Comparison of ENCODE assay signal across 12 cellular contexts in genomic region chr4:101693842-101694398, GRCh38.
DNase-seq lines count a peak whose midpoint lies in the region; ATAC-seq and TF ChIP-seq lines count a peak whose summit lies in the region.
"Had no signal": no experiment of that assay in that cellular context is flagged by ENCODE, and none has a peak within 500 bp of the region (broad histone marks: within the 10 kb centered on the region; RNA-seq: fewer than 3 reads in every experiment).

No MANE protein-coding gene starts in this region.

- H3K4me1 Mint-ChIP-seq in activated CD4-positive, alpha-beta memory T cell treated with anti-CD3 and anti-CD28 coated beads for 36 hours (ENCODE audit: low read depth), result no peaks in the 10 kb centered on the region
- H3K4me1 Mint-ChIP-seq: central memory CD8-positive, alpha-beta T cell had no signal

- H3K9me3 Mint-ChIP-seq in activated CD4-positive, alpha-beta memory T cell treated with anti-CD3 and anti-CD28 coated beads for 36 hours, result no peaks in the 10 kb centered on the region
- H3K9me3 Mint-ChIP-seq: central memory CD8-positive, alpha-beta T cell had no signal

- CTCF ChIA-PET in PC-3 (lab: Charles Lee), result no interaction called here
- CTCF ChIA-PET in activated CD4-positive, alpha-beta memory T cell treated with anti-CD3 and anti-CD28 coated beads for 36 hours (lab: Charles Lee), result no interaction called here

- H3K79me2 ChIP-seq in DOHH2 (ENCODE audit: control insufficient read depth, low read length), result no peaks in the 10 kb centered on the region
- no peaks in the 10 kb centered on the region for H3K79me2 ChIP-seq in PC-3 (ENCODE audit: low read length)

- TF ChIP-seq CTCF in DOHH2 (IDR thresholded peaks at IDR 0.05; ENCODE audit: low read depth, low read length, poor library complexity, severe bottlenecking), result no peak
- no peak for TF ChIP-seq CTCF in PC-3 (conservative IDR thresholded peaks at IDR 0.05; ENCODE audit: low read depth, low read length)
- TF ChIP-seq CTCF in testis (IDR thresholded peaks at IDR 0.05), result no peak

- no peak overlapping the region for H3K27ac Mint-ChIP-seq in activated CD4-positive, alpha-beta memory T cell treated with anti-CD3 and anti-CD28 coated beads for 36 hours

- peak overlapping the region; percentile 35; the same call in 1 of the 2 replicates for H3K9ac ChIP-seq in PC-3 (ENCODE audit: low read length)

- H2AFZ ChIP-seq in PC-3 (ENCODE audit: low read length), result no peak overlapping the region

- H3K36me3 ChIP-seq in DOHH2 (ENCODE audit: control insufficient read depth, low read length), result no peaks in the 10 kb centered on the region
- no peaks in the 10 kb centered on the region for H3K36me3 ChIP-seq in PC-3 (ENCODE audit: low read depth, low read length)
- H3K36me3 ChIP-seq in testis (ENCODE audit: low read depth, missing control alignments), result no peaks in the 10 kb centered on the region
- H3K36me3 ChIP-seq: uterus had no signal

- BruUV-seq in PC-3 (replicated peaks; lab: Mats Ljungman, UMichigan), result no TSS peak

- no peaks in the 10 kb centered on the region for H4K20me1 ChIP-seq in DOHH2 (ENCODE audit: control insufficient read depth, insufficient read depth, low read depth, low read length)
- H4K20me1 ChIP-seq in PC-3 (ENCODE audit: low read length), result no peaks in the 10 kb centered on the region

- H3K9me2 ChIP-seq in DOHH2 (replicated peaks; ENCODE audit: control insufficient read depth, low read length), result no peaks in the 10 kb centered on the region
- H3K9me2 ChIP-seq in PC-3 (replicated peaks; ENCODE audit: low read length), result 0 out of 2 replicates have a peak, but pooled peaks cover 3% of the 10 kb centered on the region

- H3K27me3 ChIP-seq in DOHH2 (ENCODE audit: control insufficient read depth, low read length) (no peaks in the 10 kb centered on the region), PC-3 (ENCODE audit: low read length) (no peaks in the 10 kb centered on the region), testis (no peaks in the 10 kb centered on the region)
- H3K27me3 ChIP-seq: uterus had no signal

- H3F3A ChIP-seq in DOHH2 (ENCODE audit: control insufficient read depth, insufficient read depth), result no peaks in the 10 kb centered on the region
- no peaks in the 10 kb centered on the region for H3F3A ChIP-seq in PC-3 (ENCODE audit: low read length, unreplicated experiment)

- DNase-seq in PC-3, result peak; percentile 64
- DNase-seq in activated CD4-positive, alpha-beta memory T cell treated with anti-CD3 and anti-CD28 coated beads for 36 hours, result no peak
- no peak for DNase-seq in activated naive CD4-positive, alpha-beta T cell (lab: John Stamatoyannopoulos, UW)
- no peak for DNase-seq in testis
- no peak for DNase-seq in H4 (ENCODE audit: low spot score)
- DNase-seq: IMR-90; stimulated activated CD4-positive, alpha-beta T cell treated with anti-CD3 and anti-CD28 coated beads, Interleukin-12 subunit alpha, Interleukin-12 subunit beta, amount 100 ng/mL, for 4 hours; uterus had no signal

- H3K27me3 Mint-ChIP-seq in activated CD4-positive, alpha-beta memory T cell treated with anti-CD3 and anti-CD28 coated beads for 36 hours, result peaks cover 2% of the 10 kb centered on the region

- 54 to 60% methylated on average over 6 of the region's 6 CpGs for WGBS in testis, 2 donors

- peak; percentile 64 for ATAC-seq in GM21381 (IDR thresholded peaks at IDR 0.05; ENCODE audit: unreplicated experiment)
- ATAC-seq in HG03460 (IDR thresholded peaks at IDR 0.05; ENCODE audit: unreplicated experiment), result peak; percentile 58
- peak; percentile 91 for ATAC-seq in PC-3

- H3K27ac ChIP-seq in DOHH2 (ENCODE audit: low read depth, low read length) (peak overlapping the region; percentile 11), PC-3 (ENCODE audit: low read length) (peak overlapping the region; percentile 49), testis (no peak overlapping the region)
- H3K27ac ChIP-seq: uterus had no signal

- POLR2A ChIA-PET in PC-3 (lab: Charles Lee; ENCODE audit: unreplicated experiment), result no interaction called here
- POLR2A ChIA-PET in activated CD4-positive, alpha-beta memory T cell treated with anti-CD3 and anti-CD28 coated beads for 36 hours (lab: Charles Lee), result no interaction called here

- intact Hi-C loops in PC-3 (cut with micrococcal nuclease) (loop anchor here (5.0 kb wide), 1 partner anchor 347 kb away; the partner anchor contains the start of gene PPP3CA), testis (cut with DNase I; ENCODE audit: low total_unique reads) (no loop called here)
- intact Hi-C loops in activated CD4-positive, alpha-beta memory T cell treated with anti-CD3 and anti-CD28 coated beads for 36 hours (cut with micrococcal nuclease), result no loop called here

- no peak overlapping the region for H3K4me3 Mint-ChIP-seq in activated CD4-positive, alpha-beta memory T cell treated with anti-CD3 and anti-CD28 coated beads for 36 hours
- H3K4me3 Mint-ChIP-seq: central memory CD8-positive, alpha-beta T cell had no signal

- H3K9me3 ChIP-seq in DOHH2 (ENCODE audit: control insufficient read depth, insufficient read depth, low read length) (no peaks in the 10 kb centered on the region), PC-3 (ENCODE audit: low read length) (no peaks in the 10 kb centered on the region), testis (no peaks in the 10 kb centered on the region)
- H3K9me3 ChIP-seq: uterus had no signal

- peak overlapping the region; percentile 44 for H3K4me2 ChIP-seq in DOHH2 (ENCODE audit: low read length)
- peak overlapping the region; percentile 26 for H3K4me2 ChIP-seq in PC-3 (ENCODE audit: low read length)

- TF ChIP-seq POLR2A in testis (IDR thresholded peaks at IDR 0.05), result no peak

- H3K4me3 ChIP-seq in DOHH2 (ENCODE audit: low read length) (peak overlapping the region; percentile 30), PC-3 (ENCODE audit: low read length) (no peak overlapping the region; the same call in 1 of the 2 replicates), testis (no peak overlapping the region)
- H3K4me3 ChIP-seq: uterus had no signal

- peaks cover 56% of the 10 kb centered on the region for H3K4me1 ChIP-seq in DOHH2 (ENCODE audit: control insufficient read depth, low read length)
- H3K4me1 ChIP-seq in PC-3 (ENCODE audit: insufficient read depth, low read length), result peaks cover 16% of the 10 kb centered on the region; the same call in 1 of the 2 replicates
- H3K4me1 ChIP-seq in testis, result no peaks in the 10 kb centered on the region
- H3K4me1 ChIP-seq: uterus had no signal

- H3K36me3 Mint-ChIP-seq in activated CD4-positive, alpha-beta memory T cell treated with anti-CD3 and anti-CD28 coated beads for 36 hours, result no peaks in the 10 kb centered on the region

Comparison
In these comparisons a context has a peak if more than half of its experiments do, and no peak if none do; other contexts are left out.
1. H3K27ac ChIP-seq: peak in DOHH2 (single experiment) and PC-3 (single experiment); none in testis (0 of 2).
2. Peak in every context shown above with its lines, with median percentiles within 50 percentile points of each other: ATAC-seq.